Comparison of ENCODE assay signal across 25 cellular contexts in genomic region chr10:32105782-32106382, GRCh38. TPM values are rescaled to one million over a fixed set of nuclear protein-coding genes. Genes with fewer than 3 reads are reported as not detected.
DNase-seq lines count a peak whose midpoint lies in the region; ATAC-seq, FAIRE-seq and TF ChIP-seq lines count a peak whose summit lies in the region.
"Had no signal": no experiment of that assay in that cellular context is flagged by ENCODE, and none has a peak within 500 bp of the region (broad histone marks: within the 10 kb centered on the region; RNA-seq: fewer than 3 reads in every experiment).

No MANE protein-coding gene starts in this region.

- CTCF ChIA-PET in HepG2 (lab: Yijun Ruan, JAX; ENCODE audit: low intra/inter-chr PET ratio, low total read pairs), result no interaction called here

- H3K4me2 ChIP-seq in HepG2 (ENCODE audit: low read depth, low read length), result peak overlapping the region; percentile 75
- H3K4me2 ChIP-seq: A549 had no signal

- TF ChIP-seq CTCF in HepG2 (CRISPR knock-in tag; IDR thresholded peaks at IDR 0.05) (no peak), ascending aorta (IDR thresholded peaks at IDR 0.05) (no peak)

- no peaks in the 10 kb centered on the region for H3K79me2 ChIP-seq in HepG2 (ENCODE audit: insufficient read depth, low read length)

- H3K27ac ChIP-seq in HepG2 (ENCODE audit: extremely low read length, insufficient read depth, low read length) (peak overlapping the region; percentile 84), ascending aorta (no peak overlapping the region)
- H3K27ac ChIP-seq: A549, lower lobe of right lung, psoas muscle, upper lobe of right lung had no signal

- FAIRE-seq in HepG2 (lab: Jason Lieb, UNC) (peak; percentile 97), RCC 7860 (lab: Jason Lieb, UNC) (no peak)
- FAIRE-seq: A549, GM12892, keratinocyte had no signal

- H3K27ac Mint-ChIP-seq in activated T-cell treated with anti-CD3 and anti-CD28 coated beads, Interleukin-2, amount 50 U/mL, for 72 hours, result no peak overlapping the region
- H3K27ac Mint-ChIP-seq: activated CD4-positive, alpha-beta T cell treated with anti-CD3 and anti-CD28 coated beads, Interleukin-2, amount 10 ng/mL, durations not matched to agents 7 days and 5 days; activated T-helper 1 cell treated with anti-CD3 and anti-CD28 coated beads, Interleukin-12 subunit alpha, Interleukin-12 subunit beta, Interleukin-2, Interleukin-4 antibody, amounts not matched to agents 30 ng/mL and 10 ng/mL and 1 ng/mL, durations not matched to agents 14 hours and 24 hours and 36 hours; dendritic cell treated with granulocyte-macrophage colony-stimulating factor and Interleukin-4, amounts not matched to agents 40 ng/mL and 50 ng/mL, for 4 days had no signal

- in situ Hi-C loops in HepG2 (cut with HindIII; ENCODE audit: extremely low pct_ligation_motif_present, low pct_unique_long_range_greater_than_20kb), result no loop called here

- peak overlapping the region; percentile 58 for H3K9ac ChIP-seq in HepG2 (ENCODE audit: insufficient read depth, low read depth, low read length)

- H3K27me3 Mint-ChIP-seq in activated T-cell treated with anti-CD3 and anti-CD28 coated beads, Interleukin-2, amount 50 U/mL, for 72 hours (ENCODE audit: low read depth), result no peaks in the 10 kb centered on the region
- H3K27me3 Mint-ChIP-seq: dendritic cell treated with granulocyte-macrophage colony-stimulating factor and Interleukin-4, amounts not matched to agents 40 ng/mL and 50 ng/mL, for 4 days had no signal

- POLR2A ChIA-PET in HepG2 (lab: Yijun Ruan, JAX), result interaction anchor here (0.7 to 2.7 kb wide), 7 partner anchors 11 to 60 kb away, joined by 3 to 37 read pairs (median 5); no protein-coding TSS in a partner anchor

- H3K36me3 Mint-ChIP-seq in activated T-cell treated with anti-CD3 and anti-CD28 coated beads, Interleukin-2, amount 50 U/mL, for 72 hours (ENCODE audit: insufficient read depth in 2 of 2), result no peaks in the 10 kb centered on the region

- no peaks in the 10 kb centered on the region for H3K9me3 Mint-ChIP-seq in activated T-cell treated with anti-CD3 and anti-CD28 coated beads, Interleukin-2, amount 50 U/mL, for 72 hours
- H3K9me3 Mint-ChIP-seq: activated CD4-positive, alpha-beta T cell treated with anti-CD3 and anti-CD28 coated beads, Interleukin-2, amount 10 ng/mL, durations not matched to agents 7 days and 5 days; activated T-helper 1 cell treated with anti-CD3 and anti-CD28 coated beads, Interleukin-12 subunit alpha, Interleukin-12 subunit beta, Interleukin-2, Interleukin-4 antibody, amounts not matched to agents 30 ng/mL and 10 ng/mL and 1 ng/mL, durations not matched to agents 14 hours and 24 hours and 36 hours had no signal

- TF ChIP-seq POLR2A in HepG2 (IDR thresholded peaks at IDR 0.05; ENCODE audit: insufficient read depth in 1 of 2, low read depth in 2 of 2, low read length in 2 of 2), result no peak

- intact Hi-C loops in HepG2 (cut with micrococcal nuclease; ENCODE audit: unreplicated experiment) (loop anchor here (1.0 kb wide), 2 partner anchors 19 to 50 kb away; partner anchors contain the start of gene KIF5B), ascending aorta (cut with DNase I) (loop anchor here (5.0 kb wide), 1 partner anchor 49 kb away; the partner anchor contains the start of gene KIF5B)

- no peak overlapping the region for H2AFZ ChIP-seq in HepG2 (ENCODE audit: low read length)

- H3K4me3 Mint-ChIP-seq in activated T-cell treated with anti-CD3 and anti-CD28 coated beads, Interleukin-2, amount 50 U/mL, for 72 hours, result no peak overlapping the region
- H3K4me3 Mint-ChIP-seq: activated CD4-positive, alpha-beta T cell treated with anti-CD3 and anti-CD28 coated beads, Interleukin-2, amount 10 ng/mL, durations not matched to agents 7 days and 5 days; activated T-helper 1 cell treated with anti-CD3 and anti-CD28 coated beads, Interleukin-12 subunit alpha, Interleukin-12 subunit beta, Interleukin-2, Interleukin-4 antibody, amounts not matched to agents 30 ng/mL and 10 ng/mL and 1 ng/mL, durations not matched to agents 14 hours and 24 hours and 36 hours; dendritic cell treated with granulocyte-macrophage colony-stimulating factor and Interleukin-4, amounts not matched to agents 40 ng/mL and 50 ng/mL, for 4 days; neural crest cell had no signal

- H3K9me3 ChIP-seq in HepG2 (ENCODE audit: low read length), result no peaks in the 10 kb centered on the region
- H3K9me3 ChIP-seq in ascending aorta, result no peaks in the 10 kb centered on the region
- H3K9me3 ChIP-seq: A549, BE2C, lower lobe of right lung, psoas muscle, upper lobe of right lung had no signal

- TF ChIP-seq RAD21 in HepG2 (CRISPR knock-in tag; IDR thresholded peaks at IDR 0.05), result no peak

- no peaks in the 10 kb centered on the region for H4K20me1 ChIP-seq in HepG2 (ENCODE audit: insufficient read depth, low read length)

- H3K36me3 ChIP-seq in HepG2 (replicated peaks in 1 of 2; ENCODE audit: control insufficient read depth in 1 of 2, insufficient read depth in 2 of 2, low read length in 2 of 2) (no peaks in the 10 kb centered on the region), ascending aorta (no peaks in the 10 kb centered on the region)
- H3K36me3 ChIP-seq: BE2C, lower lobe of right lung, upper lobe of right lung had no signal

- 9% methylated on average over 7 of the region's 7 CpGs for WGBS in HepG2 (ENCODE audit: low lambda C conversion rate)

- no peaks in the 10 kb centered on the region for H3K27me3 ChIP-seq in HepG2 (ENCODE audit: control insufficient read depth in 1 of 2, insufficient read depth in 2 of 2, low read length in 2 of 2)
- no peaks in the 10 kb centered on the region for H3K27me3 ChIP-seq in ascending aorta
- H3K27me3 ChIP-seq: upper lobe of right lung had no signal

- peak; percentile 98 for ATAC-seq in HepG2
- no peak for ATAC-seq in activated CD4-positive, CD25-positive, alpha-beta regulatory T cell treated with anti-CD3 and anti-CD28 coated beads, Interleukin-2, amount 50 U/mL, for 24 hours
- no peak for ATAC-seq in activated T-cell treated with anti-CD3 and anti-CD28 coated beads, Interleukin-2, amount 50 U/mL, for 72 hours (replicated peaks in 1 of 2)
- ATAC-seq: A549, lower lobe of right lung, psoas muscle, SK-N-SH treated with all-trans-retinoic acid at 6 μM for 48 hours, upper lobe of right lung had no signal

- TF ChIP-seq EP300 in HepG2 (IDR thresholded peaks at IDR 0.05; ENCODE audit: low read depth in 2 of 2, low read length in 2 of 2) (peak; percentile 85 to 96; a peak in 3 of 4 replicates), HepG2 (CRISPR knock-in tag; IDR thresholded peaks at IDR 0.05; ENCODE audit: borderline replicate concordance) (peak; percentile 95)

- H3K4me3 ChIP-seq in HepG2 (replicated peaks in 1 of 3; ENCODE audit: insufficient read depth in 1 of 3, low read depth in 2 of 3, low read length in 3 of 3) (peak overlapping the region in 2 of 3 experiments; percentile 17 to 58; a peak in 2 of 6 replicates), ascending aorta (no peak overlapping the region)
- H3K4me3 ChIP-seq: A549, lower lobe of right lung, psoas muscle, upper lobe of right lung had no signal

- DNase-seq in SIG-M5 treated with dmso at 0.1 percent for 504 hours (lab: John Stamatoyannopoulos, UW; ENCODE audit: unreplicated experiment) (peak; percentile 10), SIG-M5 (lab: John Stamatoyannopoulos, UW) (no peak), NCI-H748 (lab: John Stamatoyannopoulos, UW; ENCODE audit: unreplicated experiment) (peak; percentile 86), HepG2 (ENCODE audit: low spot score) (peak; percentile 98), RCC 7860 (ENCODE audit: low spot score) (no peak), ascending aorta (ENCODE audit: low spot score in 2 of 2) (no peak)
- DNase-seq in activated T-cell treated with anti-CD3 and anti-CD28 coated beads, Interleukin-2, amount 50 U/mL, for 72 hours, result no peak
- DNase-seq: activated CD4-positive, alpha-beta T cell treated with anti-CD3 and anti-CD28 coated beads, Interleukin-2, amount 10 ng/mL, durations not matched to agents 7 days and 5 days; activated naive CD4-positive, alpha-beta T cell treated with anti-CD3 and anti-CD28 coated beads, Interleukin-2, amount 50 U/mL, for 16 hours; anterior cingulate cortex; BE2C; EL; lower lobe of right lung; NCI-H1694; NCI-H446; psoas muscle; upper lobe of right lung had no signal

- BruUV-seq in HepG2 (replicated peaks; lab: Mats Ljungman, UMichigan), result no TSS peak

- H3K4me1 ChIP-seq in HepG2 (ENCODE audit: insufficient read depth, low read length) (peaks cover 45% of the 10 kb centered on the region), ascending aorta (peaks cover 0 to 13% of the 10 kb centered on the region in 2 donors)
- H3K4me1 ChIP-seq: A549, BE2C, psoas muscle, upper lobe of right lung had no signal

- H3K4me1 Mint-ChIP-seq in activated T-cell treated with anti-CD3 and anti-CD28 coated beads, Interleukin-2, amount 50 U/mL, for 72 hours (ENCODE audit: low read depth), result no peaks in the 10 kb centered on the region
- H3K4me1 Mint-ChIP-seq: activated CD4-positive, alpha-beta T cell treated with anti-CD3 and anti-CD28 coated beads, Interleukin-2, amount 10 ng/mL, durations not matched to agents 7 days and 5 days had no signal

RNA-seq across cellular contexts. Expression of gene KIF5B, which starts 49.7 kb away (rescaled TPM):
- 133 and 183 TPM in 2 replicates for total RNA-seq in HepG2 (2016; rRNA removed; fragmentation: Illumina TruSeq; extraction: Trizol)
- 11.5 and 13.3 TPM in 2 replicates for total RNA-seq in HepG2 (2016; cell fraction: cytosol; rRNA removed; fragmentation: Illumina TruSeq; extraction: Trizol; ENCODE audit: low read depth)
- 132 and 189 TPM in 2 replicates for total RNA-seq in HepG2 (2016; cell fraction: insoluble cytoplasmic fraction; rRNA removed; fragmentation: Illumina TruSeq; extraction: Trizol)
- 48.9 and 50.9 TPM in 2 replicates for total RNA-seq in HepG2 (2016; cell fraction: membrane; rRNA removed; fragmentation: Illumina TruSeq; extraction: Trizol)
- total RNA-seq in HepG2 (2016; cell fraction: nucleus; rRNA removed; fragmentation: Illumina TruSeq; extraction: Trizol), result 95.3 and 101 TPM in 2 replicates
- 24.2 and 34.3 TPM in 2 replicates for polyA plus RNA-seq in HepG2 (2011; rRNA removed)
- 14.2 and 19.7 TPM in 2 replicates for polyA plus RNA-seq in HepG2 (2011; cell fraction: cytosol; rRNA removed)
- 12.9 and 14.3 TPM in 2 replicates for polyA plus RNA-seq in HepG2 (2011; cell fraction: nucleus; rRNA removed)
- polyA plus RNA-seq in HepG2 (2012), result 54.5 and 69.7 TPM in 2 replicates
- 2.3 and 2.6 TPM in 2 replicates for polyA plus RNA-seq in HepG2 (2016; cell fraction: cytosol; fragmentation: Illumina TruSeq; extraction: Trizol; ENCODE audit: low read depth)
- polyA plus RNA-seq in HepG2 (2016; cell fraction: insoluble cytoplasmic fraction; fragmentation: Illumina TruSeq; extraction: Trizol; ENCODE audit: low read depth), result 124 and 134 TPM in 2 replicates
- 13.6 and 14.9 TPM in 2 replicates for polyA plus RNA-seq in HepG2 (2016; cell fraction: membrane; fragmentation: Illumina TruSeq; extraction: Trizol; ENCODE audit: low read depth)
- polyA plus RNA-seq in HepG2 (2016; cell fraction: nucleus; fragmentation: Illumina TruSeq; extraction: Trizol; ENCODE audit: insufficient read depth, low read depth), result 84.5 and 87.7 TPM in 2 replicates
- 16.9 and 19.8 TPM in 2 replicates for polyA minus RNA-seq in HepG2 (2011; rRNA and poly(A)+ RNA removed; ENCODE audit: low replicate concordance)
- 67.3 and 71.1 TPM in 2 replicates for polyA minus RNA-seq in HepG2 (2011; cell fraction: cytosol; rRNA and poly(A)+ RNA removed)
- polyA minus RNA-seq in HepG2 (2011; cell fraction: nucleus; rRNA and poly(A)+ RNA removed), result 84.4 and 86.4 TPM in 2 replicates
- 78.1 TPM for total RNA-seq in ascending aorta
- total RNA-seq in activated T-cell treated with anti-CD3 and anti-CD28 coated beads, Interleukin-2, amount 50 U/mL, for 72 hours, result 10 to 100 TPM; 68.7 to 74.4 TPM

Comparison
In these comparisons a context has a peak if more than half of its experiments do, and no peak if none do; other contexts are left out.
1. DNase-seq: peak in SIG-M5 treated with dmso at 0.1 percent for 504 hours (single experiment), NCI-H748 (single experiment) and HepG2 (single experiment); none in SIG-M5 (single experiment), RCC 7860 (single experiment), ascending aorta (0 of 2) and activated T-cell treated with anti-CD3 and anti-CD28 coated beads, Interleukin-2, amount 50 U/mL, for 72 hours (0 of 2).
2. H3K4me3 ChIP-seq: peak in HepG2 (2 of 3); none in ascending aorta (0 of 2).